In genomic region chr1:9093581-9093980, GRCh38 we compare ENCODE assay signal across 28 cellular contexts. TPM values are rescaled to one million over a fixed set of nuclear protein-coding genes. Genes with fewer than 3 reads are reported as not detected.
"Had no signal": no experiment of that assay in that cellular context is flagged by ENCODE, and none has a peak within 500 bp of the region (broad histone marks: within the 10 kb centered on the region; RNA-seq: fewer than 3 reads in every experiment).

No MANE protein-coding gene starts in this region.

- H3K27me3 ChIP-seq: breast epithelium, pancreas, thyroid gland, upper lobe of left lung had no signal

- H3K36me3 ChIP-seq: breast epithelium, pancreas, prostate gland, thyroid gland, upper lobe of left lung had no signal

- ATAC-seq: activated CD8-positive, alpha-beta memory T cell treated with anti-CD3 and anti-CD28 coated beads, Interleukin-2, amount 10 ng/mL, durations not matched to agents 7 days and 5 days; activated CD8-positive, alpha-beta T cell treated with anti-CD3 and anti-CD28 coated beads for 36 hours; activated naive CD4-positive, alpha-beta T cell treated with anti-CD3 and anti-CD28 coated beads, Interleukin-2, amount 50 U/mL, for 72 hours; activated T-cell treated with anti-CD3 and anti-CD28 coated beads, Interleukin-2, amount 50 U/mL, for 72 hours; left colon; naive thymus-derived CD4-positive, alpha-beta T cell; pancreas; sciatic nerve; stimulated activated naive CD8-positive, alpha-beta T cell treated with anti-CD3 and anti-CD28 coated beads, Interleukin-15, amount 100 ng/mL, for 72 hours had no signal

- H3K27ac ChIP-seq: breast epithelium, pancreas, prostate gland, skin epidermis, thyroid gland, upper lobe of left lung had no signal

- H3K4me3 ChIP-seq: breast epithelium, pancreas, prostate gland, skin epidermis, thyroid gland, upper lobe of left lung had no signal

- H3K4me1 ChIP-seq: breast epithelium, pancreas, prostate gland, thyroid gland, upper lobe of left lung had no signal

- FAIRE-seq: endothelial cell of umbilical vein, kidney, pancreas had no signal

- H3K9me3 ChIP-seq: breast epithelium, pancreas, prostate gland, thyroid gland, upper lobe of left lung had no signal

- DNase-seq: activated CD4-positive, alpha-beta T cell treated with anti-CD3 and anti-CD28 coated beads, Interleukin-2, amount 50 U/mL, for 1 hour; activated CD8-positive, alpha-beta memory T cell treated with anti-CD3 and anti-CD28 coated beads, Interleukin-2, amount 10 ng/mL, durations not matched to agents 7 days and 5 days; activated CD8-positive, alpha-beta T cell treated with anti-CD3 and anti-CD28 coated beads for 36 hours; activated naive CD4-positive, alpha-beta T cell; activated T-cell treated with anti-CD3 and anti-CD28 coated beads, Interleukin-2, amount 50 U/mL, for 72 hours; central memory CD4-positive, alpha-beta T cell; hypothalamus; immature natural killer cell; kidney; left colon; mammary epithelial cell; naive thymus-derived CD4-positive, alpha-beta T cell; nucleus accumbens; pancreas; retina; stimulated activated CD4-positive, alpha-beta T cell treated with anti-CD3 and anti-CD28 coated beads, Interleukin-12 subunit alpha, Interleukin-12 subunit beta, amount 100 ng/mL, for 4 hours; stimulated activated CD4-positive, alpha-beta T cell treated with anti-CD3 and anti-CD28 coated beads, Interleukin-4, amount 100 ng/mL, for 1 hour; stimulated activated naive CD8-positive, alpha-beta T cell treated with anti-CD3 and anti-CD28 coated beads, Interleukin-15, amount 100 ng/mL, for 72 hours; substantia nigra; thyroid gland; upper lobe of left lung had no signal

RNA-seq across cellular contexts. Expression of gene SLC2A5, which starts 24.1 kb away (rescaled TPM):
- total RNA-seq: activated CD8-positive, alpha-beta memory T cell treated with anti-CD3 and anti-CD28 coated beads, Interleukin-2, amount 10 ng/mL, durations not matched to agents 7 days and 5 days; activated CD8-positive, alpha-beta T cell treated with anti-CD3 and anti-CD28 coated beads for 36 hours; activated naive CD4-positive, alpha-beta T cell treated with anti-CD3 and anti-CD28 coated beads, Interleukin-2, amount 50 U/mL, for 72 hours; activated T-cell treated with anti-CD3 and anti-CD28 coated beads, Interleukin-2, amount 50 U/mL, for 72 hours; endothelial cell of umbilical vein had no signal
- polyA plus RNA-seq: endothelial cell of umbilical vein; naive thymus-derived CD4-positive, alpha-beta T cell; neural cell had no signal

RNA-seq across cellular contexts. Expression of gene GPR157, which starts 35.3 kb away (rescaled TPM):
- polyA plus RNA-seq: neural cell had no signal
